ENCODE assay signal across 1 cellular context in genomic region chr11:118921121-118921928, GRCh38.
TF ChIP-seq lines count a peak whose summit lies in the region.

No MANE protein-coding gene starts in this region.

TF ChIP-seq in HepG2, 621 proteins besides CTCF, POLR2A, EP300 and RAD21 (continued from another document and continues in another):
- TF ChIP-seq ZSCAN9 (CRISPR knock-in tag; IDR thresholded peaks at IDR 0.05; ENCODE audit: borderline replicate concordance) (peak; percentile 64; the same call in 1 of the 2 replicates), ZNF839 (CRISPR knock-in tag; IDR thresholded peaks at IDR 0.05; ENCODE audit: borderline replicate concordance) (peak; percentile 34; the same call in 1 of the 2 replicates), CAMTA2 (CRISPR knock-in tag; IDR thresholded peaks at IDR 0.05; ENCODE audit: borderline replicate concordance) (no peak), TFE3 (CRISPR knock-in tag; IDR thresholded peaks at IDR 0.05) (no peak; the same call in 1 of the 2 replicates), ZNF891 (CRISPR knock-in tag; IDR thresholded peaks at IDR 0.05) (no peak), POLR2AphosphoS5 (IDR thresholded peaks at IDR 0.05; ENCODE audit: low read depth, low read length) (peak; percentile 59), ZNF543 (CRISPR knock-in tag; IDR thresholded peaks at IDR 0.05) (no peak), ZNF34 (CRISPR knock-in tag; IDR thresholded peaks at IDR 0.05; ENCODE audit: borderline replicate concordance) (peak; percentile 23; the same call in 1 of the 2 replicates), SRSF4 (IDR thresholded peaks at IDR 0.05; ENCODE audit: low read depth, low read length, poor library complexity, severe bottlenecking) (no peak), ZNF747 (CRISPR knock-in tag; IDR thresholded peaks at IDR 0.05; ENCODE audit: borderline replicate concordance) (no peak), CREM (IDR thresholded peaks at IDR 0.05) (peak; percentile 61; the same call in 1 of the 2 replicates), CREM (CRISPR knock-in tag; IDR thresholded peaks at IDR 0.05) (no peak), ZNF570 (CRISPR knock-in tag; IDR thresholded peaks at IDR 0.05; ENCODE audit: borderline replicate concordance) (no peak), ATF4 (CRISPR knock-in tag; IDR thresholded peaks at IDR 0.05) (peak in 1 of 2 experiments; percentile 12; a peak in 1 of 4 replicates), ZNF562 (CRISPR knock-in tag; IDR thresholded peaks at IDR 0.05; ENCODE audit: borderline replicate concordance) (no peak), SMARCE1 (IDR thresholded peaks at IDR 0.05; ENCODE audit: borderline replicate concordance) (no peak), ZNF746 (CRISPR knock-in tag; IDR thresholded peaks at IDR 0.05) (peak; percentile 94), ZFP36L1 (CRISPR knock-in tag; IDR thresholded peaks at IDR 0.05) (no peak), PREB (CRISPR knock-in tag; IDR thresholded peaks at IDR 0.05) (no peak), ZNF460 (CRISPR knock-in tag; IDR thresholded peaks at IDR 0.05; ENCODE audit: borderline replicate concordance) (no peak), HOXA9 (CRISPR knock-in tag; IDR thresholded peaks at IDR 0.05; ENCODE audit: borderline replicate concordance) (no peak), ZNF275 (CRISPR knock-in tag; IDR thresholded peaks at IDR 0.05; ENCODE audit: borderline replicate concordance) (0 out of 2 replicates have a peak, but pooled peaks have one; percentile 29), DR1 (CRISPR knock-in tag; IDR thresholded peaks at IDR 0.05) (no peak), KDM6A (CRISPR knock-in tag; IDR thresholded peaks at IDR 0.05; ENCODE audit: low read depth) (0 out of 2 replicates have a peak, but pooled peaks have one; percentile 70), ATF7 (IDR thresholded peaks at IDR 0.05) (0 out of 2 replicates have a peak, but pooled peaks have one; percentile 4), ATF7 (CRISPR knock-in tag; IDR thresholded peaks at IDR 0.05) (no peak), ZNF790 (CRISPR knock-in tag; IDR thresholded peaks at IDR 0.05; ENCODE audit: borderline replicate concordance) (no peak), ZBTB1 (CRISPR knock-in tag; IDR thresholded peaks at IDR 0.05; ENCODE audit: borderline replicate concordance) (no peak), ZFP36L2 (CRISPR knock-in tag; IDR thresholded peaks at IDR 0.05) (no peak), ZBTB39 (CRISPR knock-in tag; IDR thresholded peaks at IDR 0.05) (no peak), PAXIP1 (CRISPR knock-in tag; conservative IDR thresholded peaks at IDR 0.05) (peak; percentile 87), HDAC1 (CRISPR knock-in tag; IDR thresholded peaks at IDR 0.05) (peak; percentile 77), PLSCR1 (CRISPR knock-in tag; IDR thresholded peaks at IDR 0.05; ENCODE audit: borderline replicate concordance) (no peak), ZBTB7B (CRISPR knock-in tag; IDR thresholded peaks at IDR 0.05) (peak; percentile 57), MIER3 (CRISPR knock-in tag; IDR thresholded peaks at IDR 0.05; ENCODE audit: borderline replicate concordance) (peak; percentile 82; the same call in 1 of the 2 replicates), FIP1L1 (IDR thresholded peaks at IDR 0.05; ENCODE audit: borderline replicate concordance, insufficient read depth, low read depth, low read length) (no peak), ZNF335 (CRISPR knock-in tag; IDR thresholded peaks at IDR 0.05) (no peak), JUND (CRISPR knock-in tag; IDR thresholded peaks at IDR 0.05) (0 out of 2 replicates have a peak, but pooled peaks have one; percentile 24), MAFG (CRISPR knock-in tag; IDR thresholded peaks at IDR 0.05) (no peak), FOSL2 (CRISPR knock-in tag; IDR thresholded peaks at IDR 0.05) (peak; percentile 72), ZNF264 (CRISPR knock-in tag; IDR thresholded peaks at IDR 0.05) (no peak), ZNF160 (CRISPR knock-in tag; IDR thresholded peaks at IDR 0.05) (no peak), KLF15 (CRISPR knock-in tag; IDR thresholded peaks at IDR 0.05; ENCODE audit: borderline replicate concordance) (no peak), GABPA (IDR thresholded peaks at IDR 0.05; ENCODE audit: low read depth, low read length) (no peak), GABPA (CRISPR knock-in tag; IDR thresholded peaks at IDR 0.05; ENCODE audit: low read depth) (no peak), ZNF724P (CRISPR knock-in tag; IDR thresholded peaks at IDR 0.05; ENCODE audit: borderline replicate concordance) (0 out of 2 replicates have a peak, but pooled peaks have one; percentile 12), SPEN (CRISPR knock-in tag; IDR thresholded peaks at IDR 0.05; ENCODE audit: low read depth) (no peak), HIVEP1 (CRISPR knock-in tag; IDR thresholded peaks at IDR 0.05) (peak; percentile 82), RBM22 (optimal IDR thresholded peaks at IDR 0.05; ENCODE audit: low read length) (no peak), HNF1A (IDR thresholded peaks at IDR 0.05; ENCODE audit: low read depth) (no peak; the same call in 1 of the 2 replicates), HNF1A (CRISPR knock-in tag; IDR thresholded peaks at IDR 0.05; ENCODE audit: borderline replicate concordance) (no peak), ZNF558 (CRISPR knock-in tag; IDR thresholded peaks at IDR 0.05; ENCODE audit: borderline replicate concordance) (no peak), ZFP82 (CRISPR knock-in tag; IDR thresholded peaks at IDR 0.05; ENCODE audit: borderline replicate concordance) (peak; percentile 59; the same call in 1 of the 2 replicates), FOSL1 (CRISPR knock-in tag; IDR thresholded peaks at IDR 0.05; ENCODE audit: borderline replicate concordance) (no peak)
